ENCODE assay signal across 18 cellular contexts in the genomic region with DNA sequence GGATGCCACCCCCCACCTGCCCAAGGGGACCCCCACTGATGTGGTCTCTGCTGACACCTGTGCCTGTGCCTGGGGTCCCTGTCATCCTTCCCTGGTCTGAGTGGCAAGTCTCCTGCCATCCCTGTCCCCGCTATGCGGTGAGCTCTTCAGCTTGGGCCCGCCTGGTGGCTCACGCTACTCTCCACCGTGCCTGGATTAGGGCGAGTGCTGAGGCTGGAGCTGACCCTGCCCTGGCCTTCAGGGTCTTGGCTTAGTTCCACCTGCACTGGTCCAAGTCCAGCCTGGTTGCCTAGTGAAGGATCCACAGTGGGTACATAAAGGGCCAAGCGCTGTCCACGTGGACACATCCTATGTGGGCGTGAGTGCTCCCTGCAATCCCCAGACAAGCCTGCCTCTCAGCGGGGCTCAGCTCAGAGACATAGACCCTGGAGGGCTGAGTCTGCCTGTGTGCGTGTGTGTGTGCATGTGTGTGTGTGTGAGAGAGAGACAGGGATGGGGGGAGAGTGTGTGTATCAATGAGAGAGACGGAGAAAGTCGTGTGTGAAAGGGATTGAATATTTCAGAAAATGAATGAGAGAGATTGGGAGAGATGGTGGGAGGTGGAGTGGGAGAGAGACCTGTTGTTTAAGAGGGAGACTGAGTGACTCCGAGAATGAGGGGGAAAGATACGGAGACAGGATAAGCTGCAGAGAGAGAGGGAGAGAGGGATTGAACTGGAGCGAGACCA. TPM values are rescaled to one million over a fixed set of nuclear protein-coding genes. Genes with fewer than 3 reads are reported as not detected.
DNase-seq lines count a peak whose midpoint lies in the region; ATAC-seq and TF ChIP-seq lines count a peak whose summit lies in the region.
"Had no signal": no experiment of that assay in that cellular context is flagged by ENCODE, and none has a peak within 500 bp of the region (broad histone marks: within the 10 kb centered on the region; RNA-seq: fewer than 3 reads in every experiment).

No MANE protein-coding gene starts in this region.

- POLR2A ChIA-PET in SK-N-SH (lab: Yijun Ruan, JAX), result no interaction called here

- H4K20me1 ChIP-seq in SK-N-SH (ENCODE audit: insufficient read depth), result peaks cover 3% of the 10 kb centered on the region; the same call in 1 of the 2 replicates

- no peaks in the 10 kb centered on the region for H3K79me2 ChIP-seq in SK-N-SH (ENCODE audit: insufficient read depth)

- H3K36me3 ChIP-seq in SK-N-SH (replicated peaks in 1 of 2; ENCODE audit: control insufficient read depth in 1 of 2, insufficient read depth in 2 of 2, low read length in 1 of 2), result no peaks in the 10 kb centered on the region
- peaks cover 14% of the 10 kb centered on the region for H3K36me3 ChIP-seq in endodermal cell (ENCODE audit: control insufficient read depth, insufficient read depth, low read length)

- H3K9me3 Mint-ChIP-seq in endodermal cell, result no peaks in the 10 kb centered on the region
- H3K9me3 Mint-ChIP-seq in neural crest cell, result no peaks in the 10 kb centered on the region
- H3K9me3 Mint-ChIP-seq: activated naive CD8-positive, alpha-beta T cell treated with anti-CD3 and anti-CD28 coated beads for 36 hours; T-helper 2 cell treated with Interferon-gamma antibody and Interleukin-4, amounts not matched to agents 5 μg/mL and 100 μg/mL, for 36 hours had no signal

- H3K4me1 Mint-ChIP-seq in endodermal cell (peaks cover 18% of the 10 kb centered on the region), neural crest cell (peaks cover 11% of the 10 kb centered on the region)

- H3K27me3 ChIP-seq in SK-N-SH (ENCODE audit: insufficient read depth) (no peaks in the 10 kb centered on the region), endodermal cell (ENCODE audit: control insufficient read depth, insufficient read depth, low read length, poor library complexity, severe bottlenecking) (no peaks in the 10 kb centered on the region)

- CTCF ChIA-PET in SK-N-SH (lab: Yijun Ruan, JAX), result interaction anchor here (1.3 kb wide), 1 partner anchor 209 kb away, joined by 4 read pairs; no protein-coding TSS in a partner anchor

- H2AFZ ChIP-seq in SK-N-SH (ENCODE audit: low read depth), result no peak overlapping the region

- H3K9ac ChIP-seq in SK-N-SH (no peak overlapping the region), endodermal cell (ENCODE audit: extremely low read depth, low read length, poor library complexity, severe bottlenecking) (no peak overlapping the region)

- H3K27ac ChIP-seq in SK-N-SH (ENCODE audit: low read depth in 2 of 2, low read length in 1 of 2) (no peak overlapping the region), endodermal cell (ENCODE audit: low read depth, low read length) (no peak overlapping the region)
- H3K27ac ChIP-seq: 22Rv1, VCaP had no signal

- DNase-seq in SK-N-SH, result peak; percentile 14
- DNase-seq in endodermal cell, result no peak
- DNase-seq in neural crest cell (ENCODE audit: low read depth, low spot score), result no peak
- DNase-seq in ureter (ENCODE audit: low spot score), result peak; percentile 27
- no peak for DNase-seq in globus pallidus (ENCODE audit: low spot score)
- no peak for DNase-seq in NCI-H1436 (lab: John Stamatoyannopoulos, UW)
- DNase-seq: activated naive CD8-positive, alpha-beta T cell treated with anti-CD3 and anti-CD28 coated beads for 36 hours; CD4-positive, alpha-beta memory T cell; central memory CD4-positive, alpha-beta T cell; NCI-H1436 treated with DMSO at 0.1 percent for 48 hours; NCI-H510A; NK-92 treated with Interleukin-12 subunit alpha and Interleukin-12 subunit beta, amount 100 ng/mL, for 24 hours; small intestine had no signal

- H3K9me3 ChIP-seq in SK-N-SH, result no peaks in the 10 kb centered on the region
- H3K9me3 ChIP-seq in endodermal cell (ENCODE audit: control insufficient read depth, low read length), result no peaks in the 10 kb centered on the region

- H3K27me3 Mint-ChIP-seq in endodermal cell (ENCODE audit: insufficient read depth) (peaks cover 2% of the 10 kb centered on the region), neural crest cell (ENCODE audit: low read depth) (peaks cover 4% of the 10 kb centered on the region)

- TF ChIP-seq RAD21 in SK-N-SH (IDR thresholded peaks at IDR 0.05; ENCODE audit: low read length), result no peak

- H3K4me1 ChIP-seq in SK-N-SH (ENCODE audit: control insufficient read depth in 1 of 2, insufficient read depth in 2 of 2, low read depth in 1 of 2, low read length in 1 of 2) (no peaks in the 10 kb centered on the region; a peak in 1 of 4 replicates), endodermal cell (ENCODE audit: control insufficient read depth, insufficient read depth, low read length) (no peaks in the 10 kb centered on the region)

- TF ChIP-seq CTCF in SK-N-SH (IDR thresholded peaks at IDR 0.05), result no peak
- no peak for TF ChIP-seq CTCF in endodermal cell (conservative IDR thresholded peaks at IDR 0.05)
- no peak for TF ChIP-seq CTCF in neural crest cell (conservative IDR thresholded peaks at IDR 0.05)

- H3K27ac Mint-ChIP-seq in endodermal cell (peak overlapping the region; percentile 2), neural crest cell (ENCODE audit: unreplicated experiment) (peak overlapping the region; percentile 1)
- H3K27ac Mint-ChIP-seq: activated naive CD8-positive, alpha-beta T cell treated with anti-CD3 and anti-CD28 coated beads for 36 hours; CD4-positive, alpha-beta memory T cell; T-helper 2 cell treated with Interferon-gamma antibody and Interleukin-4, amounts not matched to agents 5 μg/mL and 100 μg/mL, for 36 hours had no signal

- peaks cover 15% of the 10 kb centered on the region for H3K36me3 Mint-ChIP-seq in endodermal cell (ENCODE audit: low read depth)
- H3K36me3 Mint-ChIP-seq in neural crest cell (ENCODE audit: low read depth), result no peaks in the 10 kb centered on the region
- H3K36me3 Mint-ChIP-seq: activated naive CD8-positive, alpha-beta T cell treated with anti-CD3 and anti-CD28 coated beads for 36 hours; CD4-positive, alpha-beta memory T cell had no signal

- ATAC-seq in SK-N-SH treated with all-trans-retinoic acid at 6 μM for 48 hours (no peak), HG03432 (IDR thresholded peaks at IDR 0.05; ENCODE audit: unreplicated experiment) (no peak)

- H3K4me3 Mint-ChIP-seq in endodermal cell (no peak overlapping the region), neural crest cell (no peak overlapping the region)
- H3K4me3 Mint-ChIP-seq: activated naive CD8-positive, alpha-beta T cell treated with anti-CD3 and anti-CD28 coated beads for 36 hours; T-helper 2 cell treated with Interferon-gamma antibody and Interleukin-4, amounts not matched to agents 5 μg/mL and 100 μg/mL, for 36 hours had no signal

- peaks cover 15% of the 10 kb centered on the region for H3F3A ChIP-seq in SK-N-SH (replicated peaks; ENCODE audit: insufficient read depth)

- H3K9me2 ChIP-seq in SK-N-SH, result no peaks in the 10 kb centered on the region

- H3K4me2 ChIP-seq in SK-N-SH, result no peak overlapping the region

- no peak for TF ChIP-seq EP300 in SK-N-SH (IDR thresholded peaks at IDR 0.05; ENCODE audit: borderline replicate concordance in 1 of 2, low read depth in 1 of 2, low read length in 1 of 2)

- H3K4me3 ChIP-seq in SK-N-SH (ENCODE audit: low read depth in 2 of 2, low read length in 1 of 2), result no peak overlapping the region
- no peak overlapping the region for H3K4me3 ChIP-seq in endodermal cell (ENCODE audit: low read length)

- 88% methylated on average over 12 of the region's 16 CpGs for WGBS in SK-N-SH (ENCODE audit: low lambda C conversion rate)
- WGBS in endodermal cell (ENCODE audit: insufficient coverage in 1 of 2, insufficient read length in 1 of 2), 2 experiments, result 92 to 94% methylated on average over 15 to 16 of the region's 16 CpGs

TF ChIP-seq in SK-N-SH, 30 proteins besides CTCF, POLR2A, EP300 and RAD21 (continues in another document):
- no peak for TF ChIP-seq YY1 (IDR thresholded peaks at IDR 0.05; ENCODE audit: low read depth)
- TF ChIP-seq, protein P1, sequence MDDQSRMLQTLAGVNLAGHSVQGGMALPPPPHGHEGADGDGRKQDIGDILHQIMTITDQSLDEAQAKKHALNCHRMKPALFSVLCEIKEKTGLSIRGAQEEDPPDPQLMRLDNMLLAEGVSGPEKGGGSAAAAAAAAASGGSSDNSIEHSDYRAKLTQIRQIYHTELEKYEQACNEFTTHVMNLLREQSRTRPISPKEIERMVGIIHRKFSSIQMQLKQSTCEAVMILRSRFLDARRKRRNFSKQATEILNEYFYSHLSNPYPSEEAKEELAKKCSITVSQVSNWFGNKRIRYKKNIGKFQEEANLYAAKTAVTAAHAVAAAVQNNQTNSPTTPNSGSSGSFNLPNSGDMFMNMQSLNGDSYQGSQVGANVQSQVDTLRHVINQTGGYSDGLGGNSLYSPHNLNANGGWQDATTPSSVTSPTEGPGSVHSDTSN (IDR thresholded peaks at IDR 0.05), result no peak

TF ChIP-seq in SK-N-SH treated with all-trans-retinoic acid at 6 μM for 48 hours, 23 proteins besides CTCF, POLR2A, EP300 and RAD21 (continues in another document):
- TF ChIP-seq SNAI2 (CRISPR knock-in tag; IDR thresholded peaks at IDR 0.05) (no peak), TSHZ2 (CRISPR knock-in tag; IDR thresholded peaks at IDR 0.05) (no peak), ISL1 (CRISPR knock-in tag; IDR thresholded peaks at IDR 0.05) (no peak)

RNA-seq across cellular contexts. Expression of gene WTIP, which starts 22.2 kb away (rescaled TPM):
- polyA plus RNA-seq in SK-N-SH (2012; rRNA removed), result 24.1 and 27.7 TPM in 2 replicates
- polyA plus RNA-seq in SK-N-SH (2012; cell fraction: cytosol; rRNA removed), result 12.2 and 21.8 TPM in 2 replicates
- polyA plus RNA-seq in SK-N-SH (2012; cell fraction: nucleus; rRNA removed), result 20.6 and 31.8 TPM in 2 replicates
- total RNA-seq in endodermal cell (10 to 100 TPM; 45.4 to 48.6 TPM), neural crest cell (15.1 and 17.0 TPM in 2 replicates), ureter (14.9 TPM)
- polyA plus RNA-seq in endodermal cell (2013, experiment 1 of 2), result 18.9 TPM
- polyA plus RNA-seq in endodermal cell (2013, experiment 2 of 2), result 21.1 TPM
- polyA plus RNA-seq: CD4-positive, alpha-beta memory T cell had no signal

Comparison
In these comparisons a context has a peak if more than half of its experiments do, and no peak if none do; other contexts are left out.
1. DNase-seq: peak in SK-N-SH (single experiment) and ureter (single experiment); none in endodermal cell (single experiment), neural crest cell (single experiment), globus pallidus (single experiment) and NCI-H1436 (single experiment).